ENCODE assay signal across 8 cellular contexts in the genomic region with DNA sequence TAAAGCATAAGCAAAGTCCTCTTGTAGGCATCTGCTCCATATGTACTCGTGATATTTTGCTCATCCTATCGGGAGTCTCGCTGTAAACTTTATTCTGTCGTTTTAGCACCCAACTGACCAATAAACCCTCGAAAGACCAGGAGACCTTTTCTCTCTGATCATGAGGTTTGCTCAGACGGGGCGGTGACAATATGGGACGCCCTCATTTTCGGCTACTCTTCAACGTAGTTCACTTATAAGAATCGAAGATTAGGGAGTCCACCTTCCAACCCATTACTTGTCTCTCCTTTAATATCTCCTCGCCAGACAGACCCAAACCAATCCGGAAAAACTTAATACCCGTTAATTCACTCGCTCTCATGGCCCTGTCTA. TPM values are rescaled to one million over a fixed set of nuclear protein-coding genes. Genes with fewer than 3 reads are reported as not detected.
DNase-seq lines count a peak whose midpoint lies in the region; ATAC-seq and TF ChIP-seq lines count a peak whose summit lies in the region.
"Not testable (repeated sequence)": the region's sequence is repeated elsewhere in the genome, so short reads cannot be mapped to it uniquely, and the experiment has no call there.

No MANE protein-coding gene starts in this region.

- intact Hi-C loops in CD8-positive, alpha-beta T cell (cut with DNase I, micrococcal nuclease): loop anchor here (2.0 kb wide), 1 partner anchor 39 kb away; the partner anchor contains the start of gene NPEPPS (in 2 of the 2)
- intact Hi-C loops in dorsolateral prefrontal cortex (cut with DNase I): loop anchor here in 1 of 2 donors (10.0 kb wide), 1 partner anchor 123 kb away; no protein-coding TSS in a partner anchor

- not testable (repeated sequence) for H3K27me3 ChIP-seq in CD8-positive, alpha-beta T cell (ENCODE audit: insufficient read depth, low read length); SJSA1 (replicated peaks); dorsolateral prefrontal cortex; iPS DF 6.9 (ENCODE audit: control insufficient read depth, insufficient read depth, low read length)

- POLR2A ChIA-PET in CD8-positive, alpha-beta T cell (lab: Charles Lee): not testable (repeated sequence)
- POLR2A ChIA-PET in naive thymus-derived CD8-positive, alpha-beta T cell (lab: Charles Lee): interaction anchor here (1.2 kb wide), 1 partner anchor 168 kb away, joined by 5 read pairs; the partner anchor contains the start of gene EFCAB13

- CTCF ChIA-PET in CD8-positive, alpha-beta T cell (lab: Charles Lee); activated naive CD4-positive, alpha-beta T cell treated with anti-CD3 and anti-CD28 coated beads, Interleukin-2, amount 10 ng/mL, durations not matched to agents 7 days and 5 days (lab: Charles Lee): not testable (repeated sequence)

- not testable (repeated sequence) for H3K4me1 Mint-ChIP-seq in CD8-positive, alpha-beta T cell (ENCODE audit: low read depth)
- peaks cover 16% of the 10 kb centered on the region for H3K4me1 Mint-ChIP-seq in activated naive CD4-positive, alpha-beta T cell treated with anti-CD3 and anti-CD28 coated beads, Interleukin-2, amount 10 ng/mL, durations not matched to agents 7 days and 5 days
- peaks cover 6 to 10% (median 10%) of the 10 kb centered on the region in 4 donors for H3K4me1 Mint-ChIP-seq in naive thymus-derived CD8-positive, alpha-beta T cell
- H3K4me1 Mint-ChIP-seq in stimulated activated naive CD8-positive, alpha-beta T cell treated with anti-CD3 and anti-CD28 coated beads, Interleukin-15, amount 100 ng/mL, for 72 hours: peaks cover 12% of the 10 kb centered on the region

- H3K36me3 ChIP-seq in CD8-positive, alpha-beta T cell (ENCODE audit: insufficient read depth, low read length); SJSA1; iPS DF 6.9 (ENCODE audit: control insufficient read depth, insufficient read depth, low read length): not testable (repeated sequence)

- H3K4me1 ChIP-seq in CD8-positive, alpha-beta T cell (ENCODE audit: insufficient read depth, low read length); SJSA1 (replicated peaks); iPS DF 6.9 (ENCODE audit: control insufficient read depth, insufficient read depth, low read length): not testable (repeated sequence)

- not testable (repeated sequence) for H3K27me3 Mint-ChIP-seq in CD8-positive, alpha-beta T cell (ENCODE audit: low read depth); naive thymus-derived CD8-positive, alpha-beta T cell; stimulated activated naive CD8-positive, alpha-beta T cell treated with anti-CD3 and anti-CD28 coated beads, Interleukin-15, amount 100 ng/mL, for 72 hours
- peaks cover 20% of the 10 kb centered on the region for H3K27me3 Mint-ChIP-seq in activated naive CD4-positive, alpha-beta T cell treated with anti-CD3 and anti-CD28 coated beads, Interleukin-2, amount 10 ng/mL, durations not matched to agents 7 days and 5 days

- TF ChIP-seq CTCF in CD8-positive, alpha-beta T cell (IDR thresholded peaks at IDR 0.05); dorsolateral prefrontal cortex (IDR thresholded peaks at IDR 0.05 in 54 of 56, conservative IDR thresholded peaks at IDR 0.05 in 2 of 56; ENCODE audit: low read depth in 1 of 56, partially characterized antibody in 56 of 56): not testable (repeated sequence)

- not testable (repeated sequence) for H3K9me3 Mint-ChIP-seq in CD8-positive, alpha-beta T cell; activated naive CD4-positive, alpha-beta T cell treated with anti-CD3 and anti-CD28 coated beads, Interleukin-2, amount 10 ng/mL, durations not matched to agents 7 days and 5 days; naive thymus-derived CD8-positive, alpha-beta T cell; stimulated activated naive CD8-positive, alpha-beta T cell treated with anti-CD3 and anti-CD28 coated beads, Interleukin-15, amount 100 ng/mL, for 72 hours

- H3K27ac Mint-ChIP-seq in CD8-positive, alpha-beta T cell: peak overlapping the region; percentile 97
- peak overlapping the region; percentile 94 for H3K27ac Mint-ChIP-seq in activated naive CD4-positive, alpha-beta T cell treated with anti-CD3 and anti-CD28 coated beads, Interleukin-2, amount 10 ng/mL, durations not matched to agents 7 days and 5 days
- H3K27ac Mint-ChIP-seq in naive thymus-derived CD8-positive, alpha-beta T cell: peak overlapping the region; percentile 94 to 98 (median 97)
- H3K27ac Mint-ChIP-seq in stimulated activated naive CD8-positive, alpha-beta T cell treated with anti-CD3 and anti-CD28 coated beads, Interleukin-15, amount 100 ng/mL, for 72 hours: peak overlapping the region; percentile 99

- H3K4me3 ChIP-seq in CD8-positive, alpha-beta T cell (ENCODE audit: low read depth, low read length): peak overlapping the region; percentile 53
- peak overlapping the region; percentile 41 for H3K4me3 ChIP-seq in SJSA1
- peak overlapping the region; percentile 34 to 77 (median 62) for H3K4me3 ChIP-seq in dorsolateral prefrontal cortex
- peak overlapping the region; percentile 82; the same call in 1 of the 2 replicates for H3K4me3 ChIP-seq in iPS DF 6.9 (ENCODE audit: low read length)

- peak in 1 of 7 experiments; percentile 49 for DNase-seq in CD8-positive, alpha-beta T cell
- peak in 1 of 2 experiments; percentile 19 for DNase-seq in SJSA1 (ENCODE audit: low read depth in 1 of 2, low spot score in 2 of 2)
- peak; percentile 30 for DNase-seq in activated naive CD4-positive, alpha-beta T cell treated with anti-CD3 and anti-CD28 coated beads, Interleukin-2, amount 10 ng/mL, durations not matched to agents 7 days and 5 days
- DNase-seq in dorsolateral prefrontal cortex; iPS DF 6.9 (ENCODE audit: low read depth, low spot score); stimulated activated naive CD8-positive, alpha-beta T cell treated with anti-CD3 and anti-CD28 coated beads, Interleukin-15, amount 100 ng/mL, for 72 hours: not testable (repeated sequence)
- peak in 2 of 10 donors; percentile 24 to 27 for DNase-seq in naive thymus-derived CD8-positive, alpha-beta T cell

- WGBS in iPS DF 6.9 (ENCODE audit: insufficient coverage, insufficient read length): no CpG with 5 or more reads among the region's 15 CpGs

- peak overlapping the region; percentile 56 for H3K27ac ChIP-seq in CD8-positive, alpha-beta T cell (ENCODE audit: low read depth, low read length)
- H3K27ac ChIP-seq in SJSA1 (peak overlapping the region; percentile 55; the same call in 1 of the 2 replicates), dorsolateral prefrontal cortex (peak overlapping the region in 58 of 59 donors; percentile 18 to 96 (median 89))
- H3K27ac ChIP-seq in iPS DF 6.9 (ENCODE audit: low read length): not testable (repeated sequence)

- not testable (repeated sequence) for H3K9me3 ChIP-seq in CD8-positive, alpha-beta T cell (ENCODE audit: low read length); SJSA1 (replicated peaks); iPS DF 6.9 (ENCODE audit: control insufficient read depth, insufficient read depth, low read length)

- H3K36me3 Mint-ChIP-seq in CD8-positive, alpha-beta T cell; activated naive CD4-positive, alpha-beta T cell treated with anti-CD3 and anti-CD28 coated beads, Interleukin-2, amount 10 ng/mL, durations not matched to agents 7 days and 5 days: not testable (repeated sequence)
- H3K36me3 Mint-ChIP-seq in naive thymus-derived CD8-positive, alpha-beta T cell: peaks cover 0 to 20% (median 0%) of the 10 kb centered on the region in 3 donors

- peak overlapping the region; percentile 88 for H3K4me3 Mint-ChIP-seq in CD8-positive, alpha-beta T cell
- peak overlapping the region; percentile 91 for H3K4me3 Mint-ChIP-seq in activated naive CD4-positive, alpha-beta T cell treated with anti-CD3 and anti-CD28 coated beads, Interleukin-2, amount 10 ng/mL, durations not matched to agents 7 days and 5 days
- H3K4me3 Mint-ChIP-seq in naive thymus-derived CD8-positive, alpha-beta T cell: peak overlapping the region; percentile 84 to 97 (median 92)
- peak overlapping the region; percentile 98 to 99 for H3K4me3 Mint-ChIP-seq in stimulated activated naive CD8-positive, alpha-beta T cell treated with anti-CD3 and anti-CD28 coated beads, Interleukin-15, amount 100 ng/mL, for 72 hours

- ATAC-seq in CD8-positive, alpha-beta T cell; naive thymus-derived CD8-positive, alpha-beta T cell; stimulated activated naive CD8-positive, alpha-beta T cell treated with anti-CD3 and anti-CD28 coated beads, Interleukin-15, amount 100 ng/mL, for 72 hours: not testable (repeated sequence)
- peak; percentile 14 for ATAC-seq in HG03196 (IDR thresholded peaks at IDR 0.05; ENCODE audit: unreplicated experiment)

RNA-seq across cellular contexts. Expression of gene NPEPPS, which starts 39.1 kb away (rescaled TPM):
- 10 to 100 TPM; 84.6 to 94.5 TPM for total RNA-seq in CD8-positive, alpha-beta T cell
- 60.3 and 69.0 TPM in 2 replicates for total RNA-seq in SJSA1 (2014; rRNA removed; shearing (Covaris generic))
- 100 to 1,000 TPM; 161 to 291 (median 203) TPM for total RNA-seq in dorsolateral prefrontal cortex
- total RNA-seq in naive thymus-derived CD8-positive, alpha-beta T cell: 100 to 1,000 TPM; 101 to 110 TPM
- polyA plus RNA-seq in naive thymus-derived CD8-positive, alpha-beta T cell: 10 to 100 TPM; 34.8 to 38.2 (median 35.0) TPM
